Comparison of ENCODE assay signal across 21 cellular contexts in genomic region chr18:6210349-6211173, GRCh38.
DNase-seq lines count a peak whose midpoint lies in the region; ATAC-seq lines count a peak whose summit lies in the region.
"Had no signal": no experiment of that assay in that cellular context is flagged by ENCODE, and none has a peak within 500 bp of the region (broad histone marks: within the 10 kb centered on the region; RNA-seq: fewer than 3 reads in every experiment).

No MANE protein-coding gene starts in this region.

- H3K27ac ChIP-seq in mesendoderm (ENCODE audit: low read depth, low read length): no peak overlapping the region
- no peak overlapping the region for H3K27ac ChIP-seq in neuronal stem cell (replicated peaks; ENCODE audit: low read length)
- H3K27ac ChIP-seq: GM23248, HL-60 had no signal

- H2AK5ac ChIP-seq in mesendoderm (ENCODE audit: low read length) (no peak overlapping the region), neuronal stem cell (ENCODE audit: low read depth, low read length) (no peak overlapping the region)

- DNase-seq in HuH-7 (ENCODE audit: low spot score) (peak; percentile 23), NCI-H2029 (lab: John Stamatoyannopoulos, UW) (peak; percentile 25), mesendoderm (peak; percentile 14), neuronal stem cell (ENCODE audit: low spot score) (no peak), NK-92 (lab: John Stamatoyannopoulos, UW; ENCODE audit: unreplicated experiment) (no peak), T-helper 1 cell (no peak)
- DNase-seq in stimulated activated naive CD8-positive, alpha-beta T cell treated with anti-CD3 and anti-CD28 coated beads, Interleukin-15, Interleukin-2, amounts not matched to agents 100 U/mL and 50 U/mL, for 24 hours: no peak
- DNase-seq: CD4-positive, CD25-positive, alpha-beta regulatory T cell; DMS79 treated with DMSO at 0.1 percent for 48 hours; GDM1; GM23248; HCEC 1CT; KBM-7; NCI-H1092 treated with DMSO at 0.1 percent for 48 hours; NCI-H1694; NCI-H524 treated with DMSO at 0.1 percent for 48 hours; SHP77 had no signal

- WGBS in mesendoderm (ENCODE audit: extremely low coverage, insufficient coverage, low lambda C conversion rate): no CpG with 5 or more reads among the region's 3 CpGs
- WGBS in neuronal stem cell (ENCODE audit: extremely low coverage in 2 of 2, insufficient read length in 2 of 2, insufficient replicate concordance in 1 of 2), 2 donors: no CpG with 5 or more reads among the region's 3 CpGs

- H4K91ac ChIP-seq in neuronal stem cell (ENCODE audit: low read depth, low read length, poor library complexity): no peak overlapping the region

- no peak overlapping the region for H3K56ac ChIP-seq in mesendoderm (ENCODE audit: low read length)

- H3K4me1 ChIP-seq in mesendoderm (ENCODE audit: control insufficient read depth, low read depth, low read length): no peaks in the 10 kb centered on the region
- no peaks in the 10 kb centered on the region for H3K4me1 ChIP-seq in neuronal stem cell (ENCODE audit: control insufficient read depth in 2 of 2, insufficient read depth in 1 of 2, low read depth in 1 of 2, low read length in 2 of 2)
- H3K4me1 ChIP-seq: Caco-2 had no signal

- H3K9ac ChIP-seq in mesendoderm (ENCODE audit: low read length) (no peak overlapping the region), neuronal stem cell (ENCODE audit: low read depth, low read length, poor library complexity) (no peak overlapping the region)
- H3K9ac ChIP-seq: GM23248 had no signal

- H3K14ac ChIP-seq in neuronal stem cell (ENCODE audit: low read length): no peak overlapping the region

- H2BK5ac ChIP-seq in mesendoderm (ENCODE audit: low read length): no peak overlapping the region
- no peak overlapping the region for H2BK5ac ChIP-seq in neuronal stem cell (ENCODE audit: low read length)

- H2BK12ac ChIP-seq in neuronal stem cell (ENCODE audit: low read length): no peak overlapping the region

- H3K23ac ChIP-seq in mesendoderm (ENCODE audit: low read length) (no peak overlapping the region), neuronal stem cell (ENCODE audit: low read depth, low read length, poor library complexity) (no peak overlapping the region)

- no peaks in the 10 kb centered on the region for H3K9me3 ChIP-seq in neuronal stem cell (replicated peaks in 1 of 2; ENCODE audit: control insufficient read depth in 2 of 2, insufficient read depth in 1 of 2, low read depth in 1 of 2, low read length in 2 of 2)
- H3K9me3 ChIP-seq: Caco-2 had no signal

- no peaks in the 10 kb centered on the region for H3K36me3 ChIP-seq in mesendoderm (ENCODE audit: control insufficient read depth, insufficient read depth, low read length)
- H3K36me3 ChIP-seq in neuronal stem cell (replicated peaks in 1 of 2; ENCODE audit: control insufficient read depth in 2 of 2, insufficient read depth in 2 of 2, low read length in 2 of 2): no peaks in the 10 kb centered on the region

- H3K27me3 ChIP-seq in mesendoderm (ENCODE audit: insufficient read depth, low read length, poor library complexity): no peaks in the 10 kb centered on the region
- H3K27me3 ChIP-seq in neuronal stem cell (ENCODE audit: control insufficient read depth in 3 of 3, insufficient read depth in 3 of 3, low read depth in 1 of 3, low read length in 3 of 3): no peaks in the 10 kb centered on the region

- H2BK120ac ChIP-seq in mesendoderm (ENCODE audit: low read depth, low read length) (no peak overlapping the region), neuronal stem cell (ENCODE audit: low read depth, low read length) (no peak overlapping the region)

- H3K4me3 ChIP-seq in mesendoderm (ENCODE audit: low read length) (no peak overlapping the region), neuronal stem cell (ENCODE audit: low read length in 2 of 2) (no peak overlapping the region)
- H3K4me3 ChIP-seq: GM12878, GM23248 had no signal

- H2BK15ac ChIP-seq in mesendoderm (replicated peaks; ENCODE audit: low read depth) (no peak overlapping the region), neuronal stem cell (ENCODE audit: low read length) (no peak overlapping the region)

- no peaks in the 10 kb centered on the region for H3K79me1 ChIP-seq in mesendoderm (ENCODE audit: low read length)
- no peaks in the 10 kb centered on the region for H3K79me1 ChIP-seq in neuronal stem cell (ENCODE audit: low read depth, low read length)

- H3K18ac ChIP-seq in mesendoderm (ENCODE audit: low read length) (no peak overlapping the region), neuronal stem cell (ENCODE audit: low read length) (no peak overlapping the region)

- no peak overlapping the region for H4K5ac ChIP-seq in mesendoderm (ENCODE audit: low read length)

- ATAC-seq in esophagus mucosa: peak; percentile 22
- ATAC-seq in stimulated activated naive CD8-positive, alpha-beta T cell treated with anti-CD3 and anti-CD28 coated beads, Interleukin-15, Interleukin-2, amounts not matched to agents 100 U/mL and 50 U/mL, for 24 hours: no peak
- ATAC-seq: GM12878 had no signal

- H4K8ac ChIP-seq in mesendoderm (ENCODE audit: low read depth, low read length) (no peak overlapping the region), neuronal stem cell (ENCODE audit: low read depth, low read length) (no peak overlapping the region)

- no peak overlapping the region for H3K4ac ChIP-seq in mesendoderm (ENCODE audit: low read depth, low read length)
- H3K4ac ChIP-seq in neuronal stem cell (ENCODE audit: low read length): no peak overlapping the region

- H3K79me2 ChIP-seq in mesendoderm (ENCODE audit: control insufficient read depth, insufficient read depth, low read length): no peaks in the 10 kb centered on the region

- H2AFZ ChIP-seq in neuronal stem cell (ENCODE audit: low read length): no peak overlapping the region
- H2AFZ ChIP-seq: GM23248 had no signal

- no peak overlapping the region for H3K4me2 ChIP-seq in mesendoderm (ENCODE audit: low read length)
- H3K4me2 ChIP-seq in neuronal stem cell (ENCODE audit: insufficient read depth, low read length, poor library complexity, severe bottlenecking): no peak overlapping the region

Comparison
In these comparisons a context has a peak if more than half of its experiments do, and no peak if none do; other contexts are left out.
1. DNase-seq: peak in HuH-7 (single experiment), NCI-H2029 (single experiment) and mesendoderm (single experiment); none in neuronal stem cell (single experiment), NK-92 (single experiment), stimulated activated naive CD8-positive, alpha-beta T cell treated with anti-CD3 and anti-CD28 coated beads, Interleukin-15, Interleukin-2, amounts not matched to agents 100 U/mL and 50 U/mL, for 24 hours (single experiment) and T-helper 1 cell (0 of 5).